In genomic region chr9:111828193-111828592, GRCh38 we compare ENCODE assay signal across 11 cellular contexts. TPM values are rescaled to one million over a fixed set of nuclear protein-coding genes. Genes with fewer than 3 reads are reported as not detected.
DNase-seq lines count a peak whose midpoint lies in the region; ATAC-seq and TF ChIP-seq lines count a peak whose summit lies in the region.
"Had no signal": no experiment of that assay in that cellular context is flagged by ENCODE, and none has a peak within 500 bp of the region (broad histone marks: within the 10 kb centered on the region; RNA-seq: fewer than 3 reads in every experiment).

No MANE protein-coding gene starts in this region.

- peaks cover 2% of the 10 kb centered on the region for H3K27me3 Mint-ChIP-seq in glutamatergic neuron (ENCODE audit: unreplicated experiment)
- H3K27me3 Mint-ChIP-seq: effector memory CD8-positive, alpha-beta T cell had no signal

- ATAC-seq in GM21447 (IDR thresholded peaks at IDR 0.05; ENCODE audit: unreplicated experiment) (no peak), HG02610 (IDR thresholded peaks at IDR 0.05; ENCODE audit: unreplicated experiment) (no peak)
- ATAC-seq: effector memory CD8-positive, alpha-beta T cell; stimulated activated effector memory CD8-positive, alpha-beta T cell treated with anti-CD3 and anti-CD28 coated beads, Interleukin-12 subunit alpha, Interleukin-12 subunit beta, amount 100 ng/mL, for 72 hours had no signal

- peak; percentile 21; the same call in 1 of the 2 replicates for TF ChIP-seq CTCF in AG10803 (conservative IDR thresholded peaks at IDR 0.05; ENCODE audit: low read length)
- TF ChIP-seq CTCF in GM10266 (IDR thresholded peaks at IDR 0.05; ENCODE audit: control insufficient read depth, insufficient read depth, low read depth, missing control alignments) = peak; percentile 31
- TF ChIP-seq CTCF in glutamatergic neuron (IDR thresholded peaks at IDR 0.05; ENCODE audit: partially characterized antibody, unreplicated experiment) = no peak

- no peak overlapping the region for H3K4me3 ChIP-seq in AG10803 (ENCODE audit: low read length)

- peaks cover 2% of the 10 kb centered on the region for H3K9me3 Mint-ChIP-seq in glutamatergic neuron (ENCODE audit: unreplicated experiment)
- H3K9me3 Mint-ChIP-seq: effector memory CD8-positive, alpha-beta T cell; nephron progenitor cell; stimulated activated effector memory CD8-positive, alpha-beta T cell treated with anti-CD3 and anti-CD28 coated beads, Interleukin-12 subunit alpha, Interleukin-12 subunit beta, amount 100 ng/mL, for 72 hours had no signal

- H3K4me3 Mint-ChIP-seq in glutamatergic neuron (ENCODE audit: unreplicated experiment) = no peak overlapping the region
- H3K4me3 Mint-ChIP-seq: effector memory CD8-positive, alpha-beta T cell; nephron progenitor cell; stimulated activated effector memory CD8-positive, alpha-beta T cell treated with anti-CD3 and anti-CD28 coated beads, Interleukin-12 subunit alpha, Interleukin-12 subunit beta, amount 100 ng/mL, for 72 hours had no signal

- H3K36me3 Mint-ChIP-seq in glutamatergic neuron (ENCODE audit: unreplicated experiment) = no peaks in the 10 kb centered on the region
- H3K36me3 Mint-ChIP-seq: stimulated activated effector memory CD8-positive, alpha-beta T cell treated with anti-CD3 and anti-CD28 coated beads, Interleukin-12 subunit alpha, Interleukin-12 subunit beta, amount 100 ng/mL, for 72 hours had no signal

- H3K4me1 Mint-ChIP-seq in glutamatergic neuron (ENCODE audit: low read depth, unreplicated experiment) = no peaks in the 10 kb centered on the region
- H3K4me1 Mint-ChIP-seq: nephron progenitor cell; stimulated activated effector memory CD8-positive, alpha-beta T cell treated with anti-CD3 and anti-CD28 coated beads, Interleukin-12 subunit alpha, Interleukin-12 subunit beta, amount 100 ng/mL, for 72 hours had no signal

- no peak overlapping the region for H3K27ac Mint-ChIP-seq in glutamatergic neuron (ENCODE audit: unreplicated experiment)
- H3K27ac Mint-ChIP-seq: effector memory CD8-positive, alpha-beta T cell; nephron progenitor cell; stimulated activated effector memory CD8-positive, alpha-beta T cell treated with anti-CD3 and anti-CD28 coated beads, Interleukin-12 subunit alpha, Interleukin-12 subunit beta, amount 100 ng/mL, for 72 hours had no signal

- DNase-seq in AG10803 (ENCODE audit: low read depth) (peak; percentile 44), GM10266 (ENCODE audit: extremely low spot score) (peak; percentile 20), RPMI7951 (ENCODE audit: low read depth) (peak; percentile 28), globus pallidus (ENCODE audit: low spot score) (peak; percentile 0), DMS79 treated with DMSO at 0.1 percent for 48 hours (lab: John Stamatoyannopoulos, UW) (no peak), glutamatergic neuron (no peak)
- DNase-seq: nephron progenitor cell had no signal

RNA-seq across cellular contexts. Expression of gene SHOC1, which starts 33.5 kb away (rescaled TPM):
- total RNA-seq in RPMI7951 (2014; rRNA removed; shearing (Covaris generic)) = not detected in 2 replicates
- total RNA-seq in glutamatergic neuron (ENCODE audit: unreplicated experiment) = not detected

Comparison
In these comparisons a context has a peak if more than half of its experiments do, and no peak if none do; other contexts are left out.
1. DNase-seq: peak in AG10803 (single experiment), GM10266 (single experiment), RPMI7951 (single experiment) and globus pallidus (single experiment); none in DMS79 treated with DMSO at 0.1 percent for 48 hours (single experiment) and glutamatergic neuron (single experiment).